Comparison of ENCODE assay signal across 8 cellular contexts in genomic region chr7:32896948-32897347, GRCh38.
"Had no signal": no experiment of that assay in that cellular context is flagged by ENCODE, and none has a peak within 500 bp of the region (broad histone marks: within the 10 kb centered on the region; RNA-seq: fewer than 3 reads in every experiment).

No MANE protein-coding gene starts in this region.

- FAIRE-seq: H1, H54, HTR-8/SVneo had no signal

- H2AFZ ChIP-seq: GM23338 had no signal

- ATAC-seq: GM23338 had no signal

- H3K4me3 ChIP-seq: GM23338 had no signal

- H3K4me2 ChIP-seq: GM23338 had no signal

- DNase-seq: H9, HCEC 1CT, HFFc6, KG1 had no signal
